Comparison of ENCODE assay signal across 1 cellular context in genomic region chr7:5689716-5690115, GRCh38.
TF ChIP-seq lines count a peak whose summit lies in the region.

No MANE protein-coding gene starts in this region.

TF ChIP-seq in GM12878, 131 proteins besides CTCF, POLR2A, EP300 and RAD21:
- TF ChIP-seq E2F8 (IDR thresholded peaks at IDR 0.05; ENCODE audit: low read depth, partially characterized antibody) (no peak), PAX8 (IDR thresholded peaks at IDR 0.05) (no peak), TARDBP (IDR thresholded peaks at IDR 0.05; ENCODE audit: borderline replicate concordance) (no peak), PML (IDR thresholded peaks at IDR 0.05; ENCODE audit: low read length) (no peak), BHLHE40 (IDR thresholded peaks at IDR 0.05; ENCODE audit: borderline replicate concordance in 1 of 2, low read depth in 2 of 2, low read length in 1 of 2) (no peak), ZNF24 (IDR thresholded peaks at IDR 0.05) (no peak), ZNF217 (IDR thresholded peaks at IDR 0.05) (no peak), STAT3 (IDR thresholded peaks at IDR 0.05; ENCODE audit: low read depth, low read length) (no peak), WRNIP1 (IDR thresholded peaks at IDR 0.05; ENCODE audit: borderline replicate concordance, low read depth, low read length) (no peak), FOXM1 (IDR thresholded peaks at IDR 0.05; ENCODE audit: low read depth, low read length) (no peak), IRF5 (IDR thresholded peaks at IDR 0.05; ENCODE audit: borderline replicate concordance) (no peak), STAT1 (conservative IDR thresholded peaks at IDR 0.05) (no peak), POU2F2 (IDR thresholded peaks at IDR 0.05; ENCODE audit: borderline replicate concordance, low read depth, low read length) (no peak), RFX5 (IDR thresholded peaks at IDR 0.05; ENCODE audit: low read depth, low read length) (no peak), CBX5 (IDR thresholded peaks at IDR 0.05; ENCODE audit: low read depth) (no peak), MTA3 (IDR thresholded peaks at IDR 0.05; ENCODE audit: borderline replicate concordance, low read length) (no peak), IRF3 (IDR thresholded peaks at IDR 0.05) (no peak), BMI1 (IDR thresholded peaks at IDR 0.05; ENCODE audit: borderline replicate concordance) (no peak)
TF ChIP-seq in GM12878: peak in this region for 0.
